25 cellular contexts compared by ENCODE assay signal in genomic region chr19:35501684-35502083, GRCh38. TPM values are rescaled to one million over a fixed set of nuclear protein-coding genes. Genes with fewer than 3 reads are reported as not detected.
DNase-seq lines count a peak whose midpoint lies in the region; ATAC-seq and TF ChIP-seq lines count a peak whose summit lies in the region.
"Had no signal": no experiment of that assay in that cellular context is flagged by ENCODE, and none has a peak within 500 bp of the region (broad histone marks: within the 10 kb centered on the region; RNA-seq: fewer than 3 reads in every experiment).

No MANE protein-coding gene starts in this region.

- H3K9ac ChIP-seq in mammary epithelial cell (ENCODE audit: insufficient read depth, low read length): no peak overlapping the region

- BruUV-seq in MCF 10A (replicated peaks; lab: Mats Ljungman, UMichigan) (no TSS peak), mammary epithelial cell (replicated peaks; lab: Mats Ljungman, UMichigan) (no TSS peak)

- intact Hi-C loops in MCF 10A (cut with micrococcal nuclease): no loop called here
- intact Hi-C loops in mammary epithelial cell (cut with micrococcal nuclease): no loop called here
- intact Hi-C loops in transverse colon (cut with DNase I; ENCODE audit: low total_unique reads): no loop called here

- H3K4me1 ChIP-seq in mammary epithelial cell (ENCODE audit: insufficient read depth, low read length): no peaks in the 10 kb centered on the region
- no peaks in the 10 kb centered on the region for H3K4me1 ChIP-seq in transverse colon
- H3K4me1 ChIP-seq: upper lobe of right lung had no signal

- no peaks in the 10 kb centered on the region for H3K27me3 ChIP-seq in mammary epithelial cell (ENCODE audit: insufficient read depth, low read length)
- H3K27me3 ChIP-seq in transverse colon: no peaks in the 10 kb centered on the region
- H3K27me3 ChIP-seq: upper lobe of right lung had no signal

- H3K27me3 Mint-ChIP-seq in MCF 10A (ENCODE audit: insufficient read depth, unreplicated experiment): no peaks in the 10 kb centered on the region

- H3K36me3 ChIP-seq in mammary epithelial cell (ENCODE audit: insufficient read depth, low read length) (peaks cover 19% of the 10 kb centered on the region), transverse colon (no peaks in the 10 kb centered on the region)
- H3K36me3 ChIP-seq: upper lobe of right lung had no signal

- POLR2A ChIA-PET in MCF 10A (lab: Yijun Ruan, JAX): interaction anchor here (0.6 kb wide), 1 partner anchor 113 kb away, joined by 3 read pairs; no protein-coding TSS in a partner anchor

- H4K20me1 ChIP-seq in mammary epithelial cell (ENCODE audit: insufficient read depth, low read length): no peaks in the 10 kb centered on the region

- H3K79me2 ChIP-seq in mammary epithelial cell (ENCODE audit: insufficient read depth, low read length): peaks cover 15% of the 10 kb centered on the region

- DNase-seq in MCF 10A (ENCODE audit: unreplicated experiment): peak; percentile 69
- DNase-seq in mammary epithelial cell: no peak
- peak; percentile 68 for DNase-seq in amniotic epithelial cell (ENCODE audit: low read depth)
- peak; percentile 45 for DNase-seq in left kidney (ENCODE audit: low read depth, low spot score)
- DNase-seq in transverse colon: peak; percentile 21
- no peak for DNase-seq in SIG-M5 treated with dmso at 0.1 percent for 504 hours (lab: John Stamatoyannopoulos, UW; ENCODE audit: unreplicated experiment)
- DNase-seq: activated CD8-positive, alpha-beta T cell treated with anti-CD3 and anti-CD28 coated beads, Interleukin-2, amount 10 ng/mL, durations not matched to agents 7 days and 5 days; activated naive CD4-positive, alpha-beta T cell treated with Interleukin-2 at 50 U/mL for 16 hours; activated T-cell treated with anti-CD3 and anti-CD28 coated beads, Interleukin-2, amount 50 U/mL, for 24 hours; central memory CD4-positive, alpha-beta T cell; DMS79; Kasumi-1; NCI-H1105; NCI-H2081 treated with DMSO at 0.1 percent for 48 hours; NCI-H510A; T1000; upper lobe of right lung had no signal

- H3K4me3 Mint-ChIP-seq in MCF 10A (ENCODE audit: unreplicated experiment): no peak overlapping the region
- H3K4me3 Mint-ChIP-seq: activated CD8-positive, alpha-beta T cell treated with anti-CD3 and anti-CD28 coated beads, Interleukin-2, amount 10 ng/mL, durations not matched to agents 7 days and 5 days; activated T-cell treated with anti-CD3 and anti-CD28 coated beads, Interleukin-2, amount 50 U/mL, for 24 hours; neural crest cell had no signal

- no peak overlapping the region for H3K4me2 ChIP-seq in mammary epithelial cell (ENCODE audit: insufficient read depth, low read depth, low read length)

- CTCF ChIA-PET in MCF 10A (lab: Yijun Ruan, JAX): interaction anchor here (1.3 to 1.7 kb wide), 2 partner anchors 9 to 149 kb away, joined by 5 read pairs; no protein-coding TSS in a partner anchor
- CTCF ChIA-PET in mammary epithelial cell (lab: Charles Lee; ENCODE audit: low non-redundant PET): no interaction called here

- dilution Hi-C loops in mammary epithelial cell (cut with HindIII; ENCODE audit: low sequenced_read_pairs): no loop called here

- H3K27ac ChIP-seq in mammary epithelial cell (ENCODE audit: insufficient read depth, low read depth, low read length): no peak overlapping the region
- no peak overlapping the region for H3K27ac ChIP-seq in transverse colon
- H3K27ac ChIP-seq: 22Rv1, upper lobe of right lung had no signal

- no peak for TF ChIP-seq CTCF in MCF 10A (IDR thresholded peaks at IDR 0.05; ENCODE audit: unreplicated experiment)
- TF ChIP-seq CTCF in mammary epithelial cell (conservative IDR thresholded peaks at IDR 0.05 in 1 of 2, IDR thresholded peaks at IDR 0.05 in 1 of 2; ENCODE audit: extremely low read depth in 1 of 2, insufficient read depth in 1 of 2, low read depth in 1 of 2, low read length in 2 of 2): no peak
- TF ChIP-seq CTCF in transverse colon (IDR thresholded peaks at IDR 0.05): no peak

- no peak for TF ChIP-seq POLR2A in transverse colon (IDR thresholded peaks at IDR 0.05)

- H2AFZ ChIP-seq in mammary epithelial cell (ENCODE audit: low read depth, low read length): no peak overlapping the region

- H3K4me3 ChIP-seq in mammary epithelial cell (replicated peaks in 1 of 3; ENCODE audit: insufficient read depth in 1 of 3, low read depth in 2 of 3, low read length in 3 of 3) (no peak overlapping the region), transverse colon (no peak overlapping the region)
- H3K4me3 ChIP-seq: upper lobe of right lung had no signal

- peaks cover 24% of the 10 kb centered on the region for H3K36me3 Mint-ChIP-seq in MCF 10A (ENCODE audit: insufficient read depth, unreplicated experiment)

- H3K9me3 Mint-ChIP-seq in MCF 10A (ENCODE audit: unreplicated experiment): no peaks in the 10 kb centered on the region
- H3K9me3 Mint-ChIP-seq: activated T-cell treated with anti-CD3 and anti-CD28 coated beads, Interleukin-2, amount 50 U/mL, for 24 hours; neural crest cell had no signal

- WGBS in mammary epithelial cell (ENCODE audit: low coverage, missing lambda C conversion rate): 55% methylated on average over 6 of the region's 15 CpGs
- 73 to 78% methylated on average over 8 to 15 of the region's 15 CpGs for WGBS in transverse colon (ENCODE audit: low coverage in 1 of 2), 2 donors

- ATAC-seq in HG03432 (IDR thresholded peaks at IDR 0.05; ENCODE audit: unreplicated experiment): no peak
- ATAC-seq in HG03565 (IDR thresholded peaks at IDR 0.05; ENCODE audit: unreplicated experiment): no peak
- ATAC-seq: activated CD8-positive, alpha-beta T cell treated with anti-CD3 and anti-CD28 coated beads, Interleukin-2, amount 10 ng/mL, durations not matched to agents 7 days and 5 days; left lobe of liver; upper lobe of right lung had no signal

- no peak overlapping the region for H3K27ac Mint-ChIP-seq in MCF 10A (ENCODE audit: low read depth, unreplicated experiment)
- H3K27ac Mint-ChIP-seq: activated CD8-positive, alpha-beta T cell treated with anti-CD3 and anti-CD28 coated beads, Interleukin-2, amount 10 ng/mL, durations not matched to agents 7 days and 5 days; activated T-cell treated with anti-CD3 and anti-CD28 coated beads, Interleukin-2, amount 50 U/mL, for 24 hours had no signal

- in situ Hi-C loops in mammary epithelial cell (cut with MboI; ENCODE audit: low sequenced_read_pairs in 2 of 2) (no loop called here), transverse colon (cut with MboI; ENCODE audit: low pct_ligation_motif_present in 1 of 4, low pct_unique_long_range_greater_than_20kb in 1 of 4, low sequenced_read_pairs in 3 of 4) (no loop called here)

- H3K4me1 Mint-ChIP-seq in MCF 10A (ENCODE audit: insufficient read depth, unreplicated experiment): no peaks in the 10 kb centered on the region
- H3K4me1 Mint-ChIP-seq: neural crest cell had no signal

- TF ChIP-seq EP300 in transverse colon (IDR thresholded peaks at IDR 0.05; ENCODE audit: low read depth): no peak

- H3K9me3 ChIP-seq in mammary epithelial cell (replicated peaks; ENCODE audit: insufficient read depth, low read length) (no peaks in the 10 kb centered on the region), transverse colon (no peaks in the 10 kb centered on the region)
- H3K9me3 ChIP-seq: upper lobe of right lung had no signal

RNA-seq across cellular contexts. Expression of gene KRTDAP, which starts 11.4 kb away (rescaled TPM):
- total RNA-seq in MCF 10A (2022) (not detected in 2 replicates), mammary epithelial cell (not detected), transverse colon (not detected)
- polyA plus RNA-seq in mammary epithelial cell: not detected
- not detected for polyA minus RNA-seq in mammary epithelial cell
- total RNA-seq: activated CD8-positive, alpha-beta T cell treated with anti-CD3 and anti-CD28 coated beads, Interleukin-2, amount 10 ng/mL, durations not matched to agents 7 days and 5 days; left lobe of liver; mononuclear cell; neural crest cell; pulmonary artery endothelial cell; upper lobe of right lung had no signal

RNA-seq across cellular contexts. Expression of gene DMKN, which starts 11.8 kb away (rescaled TPM):
- total RNA-seq in MCF 10A (2022) (86.2 and 90.7 TPM in 2 replicates), mammary epithelial cell (100 to 1,000 TPM; 127 to 237 TPM), transverse colon (10 to 100 TPM in 2 of 4 donors, 1 to 10 TPM in 2; 2.7 to 18.1 (median 10.0) TPM)
- 212 TPM for polyA plus RNA-seq in mammary epithelial cell
- 74.9 TPM for polyA minus RNA-seq in mammary epithelial cell
- total RNA-seq: activated CD8-positive, alpha-beta T cell treated with anti-CD3 and anti-CD28 coated beads, Interleukin-2, amount 10 ng/mL, durations not matched to agents 7 days and 5 days; mononuclear cell; neural crest cell; pulmonary artery endothelial cell had no signal

RNA-seq across cellular contexts. Expression of gene SBSN, which starts 26.4 kb away (rescaled TPM):
- total RNA-seq in MCF 10A (2022): 0.61 TPM in 1 of 2 replicates, not detected in the other
- 1 to 10 TPM in 1 of 2 donors, under 1 TPM in 1; 0.17 to 2.9 TPM for total RNA-seq in mammary epithelial cell
- polyA plus RNA-seq in mammary epithelial cell: 2.3 TPM
- not detected for polyA minus RNA-seq in mammary epithelial cell
- not detected for total RNA-seq in transverse colon
- total RNA-seq: activated CD8-positive, alpha-beta T cell treated with anti-CD3 and anti-CD28 coated beads, Interleukin-2, amount 10 ng/mL, durations not matched to agents 7 days and 5 days; left lobe of liver; mononuclear cell; pulmonary artery endothelial cell; upper lobe of right lung had no signal

RNA-seq across cellular contexts. Expression of gene GAPDHS, which starts 31.6 kb away (rescaled TPM):
- total RNA-seq in MCF 10A (2022): not detected in 2 replicates
- total RNA-seq in mammary epithelial cell: not detected
- polyA plus RNA-seq in mammary epithelial cell: not detected
- not detected for polyA minus RNA-seq in mammary epithelial cell
- not detected for total RNA-seq in transverse colon
- total RNA-seq: activated CD8-positive, alpha-beta T cell treated with anti-CD3 and anti-CD28 coated beads, Interleukin-2, amount 10 ng/mL, durations not matched to agents 7 days and 5 days; left lobe of liver; mononuclear cell; neural crest cell; pulmonary artery endothelial cell; upper lobe of right lung had no signal
- polyA plus RNA-seq: esophagus had no signal

RNA-seq across cellular contexts. Expression of gene TMEM147, which starts 43.7 kb away (rescaled TPM):
- total RNA-seq in MCF 10A (2022): 110 and 123 TPM in 2 replicates
- total RNA-seq in mammary epithelial cell: 10 to 100 TPM; 79.4 to 99.0 TPM
- polyA plus RNA-seq in mammary epithelial cell: 145 TPM
- polyA minus RNA-seq in mammary epithelial cell: 124 TPM
- total RNA-seq in transverse colon: 10 to 100 TPM; 29.5 to 77.0 (median 54.0) TPM

Comparison
In these comparisons a context has a peak if more than half of its experiments do, and no peak if none do; other contexts are left out.
1. DNase-seq: peak in MCF 10A (single experiment), amniotic epithelial cell (single experiment), left kidney (single experiment) and transverse colon (single experiment); none in mammary epithelial cell (single experiment) and SIG-M5 treated with dmso at 0.1 percent for 504 hours (single experiment).